In the genomic region with DNA sequence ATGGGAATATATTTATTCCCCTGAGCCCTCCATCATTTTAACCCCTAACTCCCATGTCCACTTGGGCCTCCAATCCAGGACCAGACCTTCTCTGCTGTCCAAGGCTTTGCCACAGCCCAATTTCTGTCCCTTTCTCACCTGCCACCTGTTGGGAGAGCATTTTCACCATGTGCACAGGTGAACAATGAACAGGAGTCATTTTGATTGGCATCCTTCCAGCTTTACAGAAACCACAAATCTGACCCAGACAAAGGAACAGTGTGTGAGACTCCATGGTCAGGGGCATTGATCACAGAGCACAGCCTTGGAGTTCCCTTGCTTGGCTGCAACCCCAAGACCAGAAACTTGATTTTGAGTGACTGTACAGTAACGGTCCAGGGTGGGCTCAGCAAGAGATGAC, we compare ENCODE assay signal across 19 cellular contexts.
A peak's percentile ranks its signal among the peaks of the same experiment; 100 is the strongest.
DNase-seq lines count a peak whose midpoint lies in the region; ATAC-seq and TF ChIP-seq lines count a peak whose summit lies in the region.
"Had no signal": no experiment of that assay in that cellular context is flagged by ENCODE, and none has a peak within 500 bp of the region (broad histone marks: within the 10 kb centered on the region; RNA-seq: fewer than 3 reads in every experiment).

No MANE protein-coding gene starts in this region.

- no peak for TF ChIP-seq CTCF in foreskin keratinocyte (conservative IDR thresholded peaks at IDR 0.05)
- no peak for TF ChIP-seq CTCF in foreskin fibroblast (IDR thresholded peaks at IDR 0.05; ENCODE audit: low read depth, low read length)

- no peak overlapping the region for H3K4me3 ChIP-seq in foreskin fibroblast (ENCODE audit: low read depth in 1 of 2, low read length in 2 of 2)
- H3K4me3 ChIP-seq: adrenal gland had no signal

- H3K4me1 ChIP-seq in foreskin keratinocyte: no peaks in the 10 kb centered on the region
- H3K4me1 ChIP-seq: adrenal gland had no signal

- DNase-seq in DMS153 treated with DMSO at 0.1 percent for 48 hours (lab: John Stamatoyannopoulos, UW; ENCODE audit: unreplicated experiment) (peak; percentile 89), NCI-H128 (lab: John Stamatoyannopoulos, UW; ENCODE audit: unreplicated experiment) (peak; percentile 36), NCI-H510A (lab: John Stamatoyannopoulos, UW) (peak; percentile 26), foreskin keratinocyte (peak in 1 of 2 donors; percentile 25), GOT3 (lab: John Stamatoyannopoulos, UW) (no peak), foreskin fibroblast (no peak), NCI-H1048 (lab: John Stamatoyannopoulos, UW) (no peak)
- DNase-seq: activated B cell treated with CpG ODN at 0.5 μM for 24 hours; adrenal gland; endodermal cell; GF-D8; hippocampal formation; midbrain; NCI-H82; nucleus accumbens; stimulated activated CD4-positive, alpha-beta T cell treated with anti-CD3 and anti-CD28 coated beads, Interleukin-2, amount 100 ng/mL, for 48 hours; T-helper 1 cell had no signal

- peaks cover 3% of the 10 kb centered on the region for H3K27me3 ChIP-seq in foreskin keratinocyte
- H3K27me3 ChIP-seq: adrenal gland had no signal

- ATAC-seq in foreskin keratinocyte (peak; percentile 41), HG02798 (IDR thresholded peaks at IDR 0.05; ENCODE audit: poor library complexity, unreplicated experiment) (no peak)
- ATAC-seq: sciatic nerve had no signal

- H3K27ac ChIP-seq in foreskin keratinocyte: no peak overlapping the region
- H3K27ac ChIP-seq: adrenal gland had no signal

Comparison
In these comparisons a context has a peak if more than half of its experiments do, and no peak if none do; other contexts are left out.
1. DNase-seq: peak in DMS153 treated with DMSO at 0.1 percent for 48 hours (single experiment), NCI-H128 (single experiment) and NCI-H510A (single experiment); none in GOT3 (single experiment), foreskin fibroblast (0 of 2) and NCI-H1048 (single experiment).